In genomic region chr21:29343517-29343916, GRCh38 we compare ENCODE assay signal across 16 cellular contexts. TPM values are rescaled to one million over a fixed set of nuclear protein-coding genes. Genes with fewer than 3 reads are reported as not detected.
DNase-seq lines count a peak whose midpoint lies in the region; ATAC-seq and TF ChIP-seq lines count a peak whose summit lies in the region.
"Had no signal": no experiment of that assay in that cellular context is flagged by ENCODE, and none has a peak within 500 bp of the region (broad histone marks: within the 10 kb centered on the region; RNA-seq: fewer than 3 reads in every experiment).

No MANE protein-coding gene starts in this region.

- WGBS in prostate gland = 50% methylated on average over 4 of the region's 4 CpGs
- whole genome bisulfite sequencing in adrenal gland, 4 donors = 75 to 86% (median 81%) methylated on average over 4 of the region's 4 CpGs

- H3K36me3 ChIP-seq in gastrocnemius medialis (no peaks in the 10 kb centered on the region), prostate gland (no peaks in the 10 kb centered on the region), adrenal gland (replicated peaks in 1 of 2) (peaks cover 0 to 8% of the 10 kb centered on the region in 2 donors)

- in situ Hi-C loops in gastrocnemius medialis (cut with MboI; ENCODE audit: low sequenced_read_pairs in 4 of 4) = no loop called here

- DNase-seq in EL (peak; percentile 90), fibroblast of villous mesenchyme (ENCODE audit: low read depth) (peak; percentile 88), gastrocnemius medialis (no peak), prostate gland (ENCODE audit: low spot score) (no peak), adrenal gland (no peak), left colon (no peak), KG1 (lab: John Stamatoyannopoulos, UW) (no peak)
- DNase-seq: activated CD4-positive, alpha-beta T cell treated with anti-CD3 and anti-CD28 coated beads for 1 hour; activated effector memory CD4-positive, alpha-beta T cell treated with Interleukin-2 at 50 U/mL for 16 hours; COR-L47; effector memory CD4-positive, alpha-beta T cell; occipital lobe; stimulated activated CD4-positive, alpha-beta T cell treated with anti-CD3 and anti-CD28 coated beads, Interleukin-4, amount 100 ng/mL, for 24 hours; testis had no signal

- no peaks in the 10 kb centered on the region for H3K9me3 ChIP-seq in gastrocnemius medialis
- H3K9me3 ChIP-seq in prostate gland = no peaks in the 10 kb centered on the region
- no peaks in the 10 kb centered on the region for H3K9me3 ChIP-seq in adrenal gland (replicated peaks in 1 of 3)
- H3K9me3 ChIP-seq: testis had no signal

- TF ChIP-seq CTCF in fibroblast of villous mesenchyme (IDR thresholded peaks at IDR 0.05; ENCODE audit: insufficient read depth, low read depth, low read length) (no peak), gastrocnemius medialis (IDR thresholded peaks at IDR 0.05 in 4 of 5, conservative IDR thresholded peaks at IDR 0.05 in 1 of 5) (no peak), prostate gland (IDR thresholded peaks at IDR 0.05) (no peak), adrenal gland (IDR thresholded peaks at IDR 0.05) (no peak)

- ATAC-seq in SK-N-SH treated with all-trans-retinoic acid at 6 μM for 48 hours = peak; percentile 73
- ATAC-seq in gastrocnemius medialis = no peak
- no peak for ATAC-seq in left colon

- peaks cover 64 to 73% of the 10 kb centered on the region in 2 donors for H3K4me1 ChIP-seq in gastrocnemius medialis
- H3K4me1 ChIP-seq in prostate gland (replicated peaks) = no peaks in the 10 kb centered on the region
- peaks cover 0 to 11% of the 10 kb centered on the region in 2 donors for H3K4me1 ChIP-seq in adrenal gland (replicated peaks in 1 of 2)
- H3K4me1 ChIP-seq: testis had no signal

- intact Hi-C loops in gastrocnemius medialis (cut with DNase I; ENCODE audit: low total_unique reads) = loop anchor here (5.0 kb wide), 1 partner anchor 186 kb away; no protein-coding TSS in a partner anchor
- intact Hi-C loops in prostate gland (cut with DNase I) = loop anchor here (5.0 kb wide), 1 partner anchor 41 kb away; no protein-coding TSS in a partner anchor
- intact Hi-C loops in adrenal gland (cut with DNase I) = no loop called here
- intact Hi-C loops in left colon (cut with DNase I, micrococcal nuclease) = no loop called here

- H3K4me3 ChIP-seq in fibroblast of villous mesenchyme (ENCODE audit: low read depth, low read length) (no peak overlapping the region), gastrocnemius medialis (peak overlapping the region in 1 of 4 donors; percentile 1), prostate gland (no peak overlapping the region), adrenal gland (no peak overlapping the region)
- H3K4me3 ChIP-seq: SK-N-MC, testis had no signal

- H3K27ac ChIP-seq in gastrocnemius medialis = peak overlapping the region; percentile 82 to 90 (median 84)
- no peak overlapping the region for H3K27ac ChIP-seq in prostate gland
- no peak overlapping the region for H3K27ac ChIP-seq in adrenal gland
- H3K27ac ChIP-seq: SK-N-MC, testis had no signal

- TF ChIP-seq POLR2A in gastrocnemius medialis (IDR thresholded peaks at IDR 0.05) = no peak
- TF ChIP-seq POLR2A in prostate gland (IDR thresholded peaks at IDR 0.05) = no peak
- no peak for TF ChIP-seq POLR2A in adrenal gland (IDR thresholded peaks at IDR 0.05)

- H3K27me3 ChIP-seq in gastrocnemius medialis (no peaks in the 10 kb centered on the region), prostate gland (replicated peaks; ENCODE audit: insufficient read depth) (no peaks in the 10 kb centered on the region), adrenal gland (no peaks in the 10 kb centered on the region)
- H3K27me3 ChIP-seq: testis had no signal

TF ChIP-seq in SK-N-SH treated with all-trans-retinoic acid at 6 μM for 48 hours, 23 proteins besides CTCF, POLR2A, EP300 and RAD21:
- peak; percentile 59 for TF ChIP-seq ISL1 (CRISPR knock-in tag; IDR thresholded peaks at IDR 0.05)
- no peak for TF ChIP-seq ZFP3 (CRISPR knock-in tag; IDR thresholded peaks at IDR 0.05)

RNA-seq across cellular contexts. Expression of gene BACH1, which starts 44.8 kb away (rescaled TPM):
- total RNA-seq in fibroblast of villous mesenchyme (112 and 138 TPM in 2 replicates), gastrocnemius medialis (10 to 100 TPM; 52.4 to 72.7 (median 62.7) TPM), prostate gland (10 to 100 TPM; 42.4 to 46.2 TPM), adrenal gland (10 to 100 TPM; 18.5 to 61.2 (median 47.1) TPM), left colon (10 to 100 TPM; 38.5 to 63.8 TPM)
- 10 to 100 TPM in 1 of 3 donors, 1 to 10 TPM in 2; 5.1 to 18.2 (median 6.2) TPM for polyA plus RNA-seq in adrenal gland

Comparison
In these comparisons a context has a peak if more than half of its experiments do, and no peak if none do; other contexts are left out.
1. DNase-seq: peak in EL (single experiment) and fibroblast of villous mesenchyme (single experiment); none in gastrocnemius medialis (0 of 2), prostate gland (single experiment), adrenal gland (0 of 7), left colon (0 of 2) and KG1 (single experiment).
2. H3K27ac ChIP-seq: peak in gastrocnemius medialis (4 of 4); none in prostate gland (0 of 2) and adrenal gland (0 of 5).
3. intact Hi-C loops: an anchor here in gastrocnemius medialis (5.0 kb wide) and prostate gland (5.0 kb wide); none called in adrenal gland and left colon.